Comparison of ENCODE assay signal across 3 cellular contexts in the genomic region with DNA sequence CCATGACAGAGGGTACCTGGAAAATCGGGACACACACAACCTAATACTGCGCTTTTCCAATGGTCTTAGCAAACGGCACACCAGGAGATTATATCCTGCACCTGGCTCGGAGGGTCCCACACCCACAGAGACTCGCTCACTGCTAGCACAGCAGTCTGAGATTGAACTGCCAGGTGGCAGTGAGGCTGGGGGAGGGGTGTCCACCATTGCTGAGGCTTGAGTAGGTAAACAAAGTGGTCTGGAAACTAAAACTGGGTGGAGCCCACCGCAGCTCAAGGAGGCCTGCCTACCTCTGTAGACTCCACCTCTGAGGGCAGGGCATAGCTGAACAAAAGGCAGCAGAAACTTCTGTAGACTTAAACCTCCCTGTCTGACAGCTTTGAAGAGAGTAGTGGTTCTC. TPM values are rescaled to one million over a fixed set of nuclear protein-coding genes. Genes with fewer than 3 reads are reported as not detected.
"Had no signal": no experiment of that assay in that cellular context is flagged by ENCODE, and none has a peak within 500 bp of the region (broad histone marks: within the 10 kb centered on the region; RNA-seq: fewer than 3 reads in every experiment).

No MANE protein-coding gene starts in this region.

RNA-seq across cellular contexts. Expression of a gene that starts 16.7 kb away (rescaled TPM):
- total RNA-seq: PC-9, SJSA1, SK-MEL-5 had no signal
